In the genomic region with DNA sequence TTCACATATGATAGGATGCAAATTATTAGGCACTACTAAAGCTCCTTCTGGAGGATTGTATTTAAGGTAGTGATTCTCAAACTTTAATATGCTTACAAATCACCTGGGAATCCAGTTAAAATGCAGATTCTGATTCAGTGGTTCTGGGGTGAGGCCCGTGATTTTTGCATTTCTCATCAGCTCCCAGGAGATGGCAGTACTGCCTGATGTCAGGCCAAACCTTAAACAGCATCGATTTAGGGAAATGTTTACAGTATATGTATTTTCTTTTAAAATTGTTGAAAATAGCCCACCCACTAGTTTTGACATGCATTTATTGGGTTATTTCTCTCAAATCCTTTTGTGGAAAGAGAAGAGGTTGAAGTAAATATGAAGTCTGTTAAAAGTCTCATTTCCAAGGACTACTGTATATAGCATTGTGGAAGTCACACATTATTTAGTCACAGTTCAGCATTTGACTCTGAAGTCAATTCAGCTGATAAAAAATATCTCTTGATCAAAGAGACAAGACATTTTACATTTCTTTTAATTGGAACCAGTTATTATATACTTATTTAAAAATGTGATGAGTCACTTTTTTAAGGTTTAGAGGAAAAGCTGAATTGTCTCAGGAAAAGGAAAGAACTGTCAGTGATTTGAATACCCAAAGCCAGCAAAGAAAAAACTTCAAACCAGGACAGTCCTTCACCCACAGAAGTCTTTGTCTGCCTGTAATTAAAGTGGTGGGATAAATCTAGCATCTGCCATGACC, we compare ENCODE assay signal across 7 cellular contexts. TPM values are rescaled to one million over a fixed set of nuclear protein-coding genes. Genes with fewer than 3 reads are reported as not detected.
DNase-seq lines count a peak whose midpoint lies in the region; ATAC-seq and TF ChIP-seq lines count a peak whose summit lies in the region.

No MANE protein-coding gene starts in this region.

- H3K9me3 Mint-ChIP-seq in central memory CD8-positive, alpha-beta T cell = no peaks in the 10 kb centered on the region

- CTCF ChIA-PET in Panc1 (lab: Charles Lee) = interaction anchor here (0.7 to 0.9 kb wide), 3 partner anchors 11 to 354 kb away, joined by 3 read pairs; no protein-coding TSS in a partner anchor

- H3K27ac ChIP-seq in GM23248 (no peak overlapping the region), Panc1 (ENCODE audit: low read length) (no peak overlapping the region), liver (ENCODE audit: low read depth in 1 of 2, low read length in 2 of 2) (no peak overlapping the region), vagina (no peak overlapping the region)

- TF ChIP-seq RAD21 in liver (IDR thresholded peaks at IDR 0.05) = peak; percentile 79 to 86

- intact Hi-C loops in Panc1 (cut with micrococcal nuclease; ENCODE audit: unreplicated experiment) = no loop called here
- intact Hi-C loops in vagina (cut with DNase I) = no loop called here

- in situ Hi-C loops in GM23248 (cut with MboI) = loop anchor here (5.0 to 10.0 kb wide), 2 partner anchors 200 to 353 kb away; no protein-coding TSS in a partner anchor
- in situ Hi-C loops in Panc1 (cut with HindIII; ENCODE audit: low pct_unique_long_range_greater_than_20kb, low sequenced_read_pairs) = no loop called here

- H3K4me1 ChIP-seq in GM23248 (ENCODE audit: insufficient read depth) (peaks cover 16% of the 10 kb centered on the region), Panc1 (ENCODE audit: control insufficient read depth, insufficient read depth, low read length) (no peaks in the 10 kb centered on the region), liver (ENCODE audit: control insufficient read depth in 4 of 4, insufficient read depth in 4 of 4, low read length in 3 of 4) (peaks cover 0 to 3% (median under 1%) of the 10 kb centered on the region in 4 donors), vagina (peaks cover 7% of the 10 kb centered on the region)

- H3K4me1 Mint-ChIP-seq in central memory CD8-positive, alpha-beta T cell = no peaks in the 10 kb centered on the region

- H3K4me3 ChIP-seq in GM23248 (peak overlapping the region; percentile 18), Panc1 (ENCODE audit: low read depth in 2 of 2, low read length in 2 of 2) (peak overlapping the region in 1 of 2 experiments; percentile 29; a peak in 1 of 4 replicates), liver (ENCODE audit: low read depth in 1 of 3, low read length in 3 of 3) (no peak overlapping the region), vagina (no peak overlapping the region)

- TF ChIP-seq POLR2A in vagina (IDR thresholded peaks at IDR 0.05) = no peak

- DNase-seq in DMS114 treated with DMSO at 0.1 percent for 48 hours (lab: John Stamatoyannopoulos, UW; ENCODE audit: unreplicated experiment) = peak; percentile 17
- DNase-seq in GM23248 = peak; percentile 76
- no peak for DNase-seq in Panc1 (ENCODE audit: low read depth, low spot score)
- DNase-seq in central memory CD8-positive, alpha-beta T cell (ENCODE audit: low spot score in 2 of 2) = no peak
- DNase-seq in vagina (ENCODE audit: extremely low spot score in 2 of 2) = no peak
- DNase-seq in occipital lobe (lab: John Stamatoyannopoulos, UW) = no peak

- H3K9me3 ChIP-seq in GM23248 (ENCODE audit: low read depth) (no peaks in the 10 kb centered on the region), Panc1 (ENCODE audit: control insufficient read depth, insufficient read depth, low read depth, low read length) (no peaks in the 10 kb centered on the region), liver (ENCODE audit: control insufficient read depth in 4 of 4, low read length in 3 of 4) (no peaks in the 10 kb centered on the region), vagina (no peaks in the 10 kb centered on the region)

- H3K27me3 ChIP-seq in GM23248 (replicated peaks; ENCODE audit: insufficient read depth) (no peaks in the 10 kb centered on the region), Panc1 (ENCODE audit: control insufficient read depth, insufficient read depth, low read length) (no peaks in the 10 kb centered on the region; the same call in 1 of the 2 replicates), liver (ENCODE audit: control insufficient read depth in 4 of 4, insufficient read depth in 4 of 4, low read length in 3 of 4) (no peaks in the 10 kb centered on the region), vagina (no peaks in the 10 kb centered on the region)

- H2AFZ ChIP-seq in GM23248 = peak overlapping the region; percentile 74

- H3K9ac ChIP-seq in GM23248 (0 out of 2 replicates have a peak overlapping the region, but pooled peaks have one; percentile 6), liver (ENCODE audit: low read depth in 1 of 2, low read length in 2 of 2) (no peak overlapping the region)

- no peaks in the 10 kb centered on the region for H3K36me3 Mint-ChIP-seq in central memory CD8-positive, alpha-beta T cell (ENCODE audit: insufficient read depth)

- H3K36me3 ChIP-seq in GM23248 (ENCODE audit: low read depth) (no peaks in the 10 kb centered on the region), Panc1 (ENCODE audit: control insufficient read depth, insufficient read depth, low read length) (no peaks in the 10 kb centered on the region), liver (ENCODE audit: control insufficient read depth in 4 of 4, insufficient read depth in 3 of 4, low read depth in 1 of 4, low read length in 3 of 4) (no peaks in the 10 kb centered on the region), vagina (no peaks in the 10 kb centered on the region)

- H3K9me2 ChIP-seq in GM23248 (ENCODE audit: insufficient read depth) = no peaks in the 10 kb centered on the region

- H3K4me2 ChIP-seq in GM23248 (ENCODE audit: unreplicated experiment) = peak overlapping the region; percentile 43

- H3K4me3 Mint-ChIP-seq in central memory CD8-positive, alpha-beta T cell = no peak overlapping the region

- H3K27me3 Mint-ChIP-seq in central memory CD8-positive, alpha-beta T cell = no peaks in the 10 kb centered on the region

- peaks cover 7% of the 10 kb centered on the region; the same call in 1 of the 2 replicates for H3F3A ChIP-seq in GM23248 (ENCODE audit: insufficient read depth)

- TF ChIP-seq CTCF in Panc1 (IDR thresholded peaks at IDR 0.05) (peak; percentile 84), liver (IDR thresholded peaks at IDR 0.05; ENCODE audit: low read depth, low read length, missing input control) (peak; percentile 52), vagina (IDR thresholded peaks at IDR 0.05) (peak in 2 of 3 experiments; percentile 47 to 52)

- peak; percentile 89 for ATAC-seq in Panc1
- peak; percentile 67 for ATAC-seq in central memory CD8-positive, alpha-beta T cell (replicated peaks; ENCODE audit: extremely low read depth, poor library complexity, severe bottlenecking)

- H4K20me1 ChIP-seq in GM23248 (ENCODE audit: insufficient read depth) = no peaks in the 10 kb centered on the region

- 17 to 20% methylated on average over 2 of the region's 2 CpGs for WGBS in GM23248 (ENCODE audit: low coverage in 1 of 2, low lambda C conversion rate in 2 of 2, missing lambda C conversion rate in 2 of 2), 2 experiments
- WGBS in liver = 3% methylated on average over 2 of the region's 2 CpGs

- POLR2A ChIA-PET in Panc1 (lab: Charles Lee) = no interaction called here

- no peak overlapping the region for H3K27ac Mint-ChIP-seq in central memory CD8-positive, alpha-beta T cell (ENCODE audit: low read depth)

- BruUV-seq in Panc1 (replicated peaks; lab: Mats Ljungman, UMichigan) = no TSS peak

- no peaks in the 10 kb centered on the region for H3K79me2 ChIP-seq in GM23248 (ENCODE audit: insufficient read depth)

TF ChIP-seq in liver, 16 proteins besides CTCF, POLR2A, EP300 and RAD21 (continues in another document):
- TF ChIP-seq EGR1 (IDR thresholded peaks at IDR 0.05; ENCODE audit: low read depth in 2 of 2) (no peak), RXRA (IDR thresholded peaks at IDR 0.05) (no peak), ZBTB33 (IDR thresholded peaks at IDR 0.05) (no peak), HNF4G (IDR thresholded peaks at IDR 0.05) (no peak), FOXA1 (IDR thresholded peaks at IDR 0.05) (no peak), ATF3 (IDR thresholded peaks at IDR 0.05) (no peak), MAX (IDR thresholded peaks at IDR 0.05) (no peak)

RNA-seq across cellular contexts. Expression of gene HBP1, which starts 21.2 kb away (rescaled TPM):
- total RNA-seq in GM23248 (2014; rRNA removed; shearing (Covaris generic)) = 87.5 and 102 TPM in 2 replicates
- polyA plus RNA-seq in GM23248 (2016; fragmentation: Nextera tagmentation; extraction: Ambion mirVana) (75.6 and 77.3 TPM in 2 replicates), liver (10 to 100 TPM; 24.6 to 32.6 TPM)
- total RNA-seq in Panc1 (2021; ENCODE audit: unreplicated experiment) (28.1 TPM), liver (10 to 100 TPM; 63.5 to 67.9 TPM), vagina (91.3 TPM), occipital lobe (78.6 TPM)
- polyA plus RNA-seq in Panc1 (2012; ENCODE audit: insufficient read length) = 23.3 TPM

Comparison
In these comparisons a context has a peak if more than half of its experiments do, and no peak if none do; other contexts are left out.
1. DNase-seq: peak in DMS114 treated with DMSO at 0.1 percent for 48 hours (single experiment) and GM23248 (single experiment); none in Panc1 (single experiment), central memory CD8-positive, alpha-beta T cell (0 of 2), vagina (0 of 2) and occipital lobe (single experiment).
2. Peak in every context shown above with its lines, with median percentiles within 50 percentile points of each other: CTCF ChIP-seq.